8 cellular contexts compared by ENCODE assay signal in genomic region chr17:34580685-34581445, GRCh38. TPM values are rescaled to one million over a fixed set of nuclear protein-coding genes. Genes with fewer than 3 reads are reported as not detected.
DNase-seq lines count a peak whose midpoint lies in the region; ATAC-seq and TF ChIP-seq lines count a peak whose summit lies in the region.

No MANE protein-coding gene starts in this region.

- DNase-seq in BE2C (peak; percentile 43), GM23338 (ENCODE audit: low spot score) (peak; percentile 56), coronary artery (ENCODE audit: low spot score) (no peak), NCI-H226 (no peak)
- no peak for DNase-seq in stimulated activated naive CD4-positive, alpha-beta T cell (lab: John Stamatoyannopoulos, UW)

- peak; percentile 11; the same call in 1 of the 2 replicates for TF ChIP-seq CTCF in BE2C (IDR thresholded peaks at IDR 0.05; ENCODE audit: low read depth, low read length)
- TF ChIP-seq CTCF in GM23338 (conservative IDR thresholded peaks at IDR 0.05; ENCODE audit: low read depth in 2 of 2) = peak in 1 of 2 experiments; percentile 32; a peak in 2 of 4 replicates
- no peak for TF ChIP-seq CTCF in coronary artery (IDR thresholded peaks at IDR 0.05)

- H2AFZ ChIP-seq in GM23338 (peak overlapping the region; percentile 95), neuron (ENCODE audit: low read depth, low read length) (peak overlapping the region; percentile 55)

- peak overlapping the region; percentile 44 for H3K4me3 ChIP-seq in BE2C (ENCODE audit: low read depth, low read length)
- peak overlapping the region; percentile 66 for H3K4me3 ChIP-seq in GM23338
- peak overlapping the region; percentile 75 for H3K4me3 ChIP-seq in coronary artery
- no peak overlapping the region for H3K4me3 ChIP-seq in neuron (ENCODE audit: low read length)

- no peaks in the 10 kb centered on the region for H3K9me3 ChIP-seq in BE2C
- H3K9me3 ChIP-seq in neuron (ENCODE audit: low read length) = no peaks in the 10 kb centered on the region

- H3K36me3 Mint-ChIP-seq in GM23338 (ENCODE audit: low read depth) = no peaks in the 10 kb centered on the region

- H3K4me1 Mint-ChIP-seq in GM23338 = peaks cover 34% of the 10 kb centered on the region

- peaks cover 6% of the 10 kb centered on the region for H3K4me1 ChIP-seq in BE2C
- peaks cover 34% of the 10 kb centered on the region for H3K4me1 ChIP-seq in GM23338 (ENCODE audit: insufficient read depth)
- H3K4me1 ChIP-seq in neuron (ENCODE audit: insufficient read depth, low read length) = no peaks in the 10 kb centered on the region

- H3K27me3 Mint-ChIP-seq in GM23338 (ENCODE audit: insufficient read depth, low read depth, poor library complexity) = peaks cover 97% of the 10 kb centered on the region

- H3K9me2 ChIP-seq in GM23338 (ENCODE audit: insufficient read depth) = no peaks in the 10 kb centered on the region

- peaks cover 18% of the 10 kb centered on the region for H4K20me1 ChIP-seq in GM23338 (replicated peaks; ENCODE audit: insufficient read depth)

- H3F3A ChIP-seq in GM23338 (replicated peaks; ENCODE audit: low read depth) = 0 out of 2 replicates have a peak, but pooled peaks cover 5% of the 10 kb centered on the region

- H3K79me2 ChIP-seq in GM23338 (replicated peaks; ENCODE audit: insufficient read depth) = no peaks in the 10 kb centered on the region

- H3K27me3 ChIP-seq in BE2C (peaks cover 77% of the 10 kb centered on the region), GM23338 (ENCODE audit: insufficient read depth) (peaks cover 100% of the 10 kb centered on the region), neuron (ENCODE audit: insufficient read depth, low read length) (peaks cover 95% of the 10 kb centered on the region)

- peak overlapping the region; percentile 72 for H3K4me3 Mint-ChIP-seq in GM23338

- H3K36me3 ChIP-seq in BE2C (no peaks in the 10 kb centered on the region), GM23338 (ENCODE audit: insufficient read depth) (no peaks in the 10 kb centered on the region), neuron (ENCODE audit: insufficient read depth, low read length) (no peaks in the 10 kb centered on the region)

- H3K4me2 ChIP-seq in GM23338 = peak overlapping the region; percentile 89

- peak; percentile 5 for ATAC-seq in GM23338
- ATAC-seq in GM21529 (IDR thresholded peaks at IDR 0.05; ENCODE audit: unreplicated experiment) = no peak
- ATAC-seq in HG02840 (IDR thresholded peaks at IDR 0.05; ENCODE audit: low FRiP score, unreplicated experiment) = no peak

- H3K27ac ChIP-seq in GM23338 (ENCODE audit: low read depth) (no peak overlapping the region), coronary artery (no peak overlapping the region)

- H3K27ac Mint-ChIP-seq in GM23338 = no peak overlapping the region

- no peaks in the 10 kb centered on the region for H3K9me3 Mint-ChIP-seq in GM23338

TF ChIP-seq in GM23338, 12 proteins besides CTCF, POLR2A, EP300 and RAD21:
- TF ChIP-seq EZH2phosphoT487 (IDR thresholded peaks at IDR 0.05; ENCODE audit: unreplicated experiment) (no peak), EZH2 (IDR thresholded peaks at IDR 0.05; ENCODE audit: low read depth, unreplicated experiment) (peak; percentile 74)

RNA-seq across cellular contexts. Expression of gene TMEM132E, which starts 1.5 kb away (rescaled TPM):
- 41.4 TPM for polyA plus RNA-seq in BE2C (2012; ENCODE audit: insufficient read depth, insufficient read length, low read depth)
- 0.45 and 0.47 TPM in 2 replicates for total RNA-seq in GM23338 (2014; rRNA removed; shearing (Covaris generic))
- 0.03 and 0.16 TPM in 2 replicates for polyA plus RNA-seq in GM23338 (2016; fragmentation: Nextera tagmentation; extraction: Ambion mirVana)

Comparison
In these comparisons a context has a peak if more than half of its experiments do, and no peak if none do; other contexts are left out.
1. DNase-seq: peak in BE2C (single experiment) and GM23338 (single experiment); none in coronary artery (single experiment), NCI-H226 (single experiment) and stimulated activated naive CD4-positive, alpha-beta T cell (0 of 6).